23 cellular contexts compared by ENCODE assay signal in the genomic region with DNA sequence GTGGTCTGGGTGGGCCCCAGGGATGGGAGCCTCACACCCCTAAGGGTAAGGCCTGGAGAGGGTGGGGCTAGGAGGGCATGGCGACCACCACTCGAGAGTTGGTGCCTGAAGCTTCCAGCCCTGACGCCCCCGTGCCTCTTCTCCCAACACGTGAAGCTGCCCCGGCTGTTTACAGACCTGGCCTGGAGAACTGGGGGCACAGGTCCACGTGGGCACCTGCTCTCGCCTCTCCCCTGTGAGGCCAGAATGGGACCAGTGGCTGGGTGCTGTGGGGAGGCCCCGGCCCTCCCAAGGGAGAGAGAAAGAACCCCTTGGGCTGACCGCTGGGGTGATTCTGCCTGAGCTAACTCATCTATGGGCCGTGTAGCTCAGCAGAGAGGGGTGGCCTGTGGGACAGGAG. TPM values are rescaled to one million over a fixed set of nuclear protein-coding genes. Genes with fewer than 3 reads are reported as not detected.
DNase-seq lines count a peak whose midpoint lies in the region; ATAC-seq and TF ChIP-seq lines count a peak whose summit lies in the region.
"Had no signal": no experiment of that assay in that cellular context is flagged by ENCODE, and none has a peak within 500 bp of the region (broad histone marks: within the 10 kb centered on the region; RNA-seq: fewer than 3 reads in every experiment).

No MANE protein-coding gene starts in this region.

- H3K9me3 ChIP-seq in BLaER1 (no peaks in the 10 kb centered on the region), Peyer's patch (no peaks in the 10 kb centered on the region)

- H3K27ac ChIP-seq in BLaER1 (no peak overlapping the region; the same call in 1 of the 2 replicates), Peyer's patch (no peak overlapping the region), GM23338 (ENCODE audit: low read depth) (no peak overlapping the region)
- H3K27ac ChIP-seq: C4-2B, KMS-11 had no signal

- H3K27me3 ChIP-seq in BLaER1 (no peaks in the 10 kb centered on the region), Peyer's patch (no peaks in the 10 kb centered on the region), GM23338 (ENCODE audit: insufficient read depth) (no peaks in the 10 kb centered on the region)

- H3K4me1 ChIP-seq in BLaER1 (peaks cover 55% of the 10 kb centered on the region), Peyer's patch (no peaks in the 10 kb centered on the region), GM23338 (ENCODE audit: insufficient read depth) (no peaks in the 10 kb centered on the region)

- CTCF ChIA-PET in activated naive CD4-positive, alpha-beta T cell treated with anti-CD3 and anti-CD28 coated beads for 36 hours (lab: Charles Lee): no interaction called here

- DNase-seq in Peyer's patch (peak in 2 of 3 donors; percentile 34 to 39), endothelial cell (ENCODE audit: low spot score) (peak; percentile 1), posterior vena cava (ENCODE audit: low spot score) (peak; percentile 65), GM23338 (ENCODE audit: low spot score) (no peak), NCI-H2171 treated with DMSO at 0.1 percent for 48 hours (lab: John Stamatoyannopoulos, UW) (no peak)
- no peak for DNase-seq in activated naive CD4-positive, alpha-beta T cell treated with anti-CD3 and anti-CD28 coated beads for 36 hours
- DNase-seq: AML-193, Calu3, HFFc6, IMR-90, NCI-H1092 treated with DMSO at 0.1 percent for 48 hours, NCI-H146, NCI-H2029, NCI-H345, NCI-H524, NCI-H82 had no signal

- no peaks in the 10 kb centered on the region for H4K20me1 ChIP-seq in BLaER1
- no peaks in the 10 kb centered on the region for H4K20me1 ChIP-seq in GM23338 (replicated peaks; ENCODE audit: insufficient read depth)

- H3K27me3 Mint-ChIP-seq in endothelial cell (ENCODE audit: unreplicated experiment): peaks cover 2% of the 10 kb centered on the region
- H3K27me3 Mint-ChIP-seq in activated naive CD4-positive, alpha-beta T cell treated with anti-CD3 and anti-CD28 coated beads for 36 hours (ENCODE audit: low read depth): no peaks in the 10 kb centered on the region
- peaks cover 7% of the 10 kb centered on the region for H3K27me3 Mint-ChIP-seq in GM23338 (ENCODE audit: insufficient read depth, low read depth, poor library complexity)
- H3K27me3 Mint-ChIP-seq: CD8-positive, alpha-beta memory T cell had no signal

- H3K4me3 ChIP-seq in BLaER1 (no peak overlapping the region), Peyer's patch (no peak overlapping the region), GM23338 (no peak overlapping the region)

- no peaks in the 10 kb centered on the region for H3K36me3 ChIP-seq in BLaER1
- H3K36me3 ChIP-seq in Peyer's patch: no peaks in the 10 kb centered on the region
- no peaks in the 10 kb centered on the region for H3K36me3 ChIP-seq in GM23338 (ENCODE audit: insufficient read depth)

- H2AFZ ChIP-seq in GM23338: no peak overlapping the region

- intact Hi-C loops in posterior vena cava (cut with DNase I): loop anchor here in 1 of 2 donors (1.0 kb wide), 1 partner anchor 27 kb away; no protein-coding TSS in a partner anchor
- intact Hi-C loops in activated naive CD4-positive, alpha-beta T cell treated with anti-CD3 and anti-CD28 coated beads for 36 hours (cut with micrococcal nuclease): no loop called here

- no peak for TF ChIP-seq POLR2A in Peyer's patch (IDR thresholded peaks at IDR 0.05)

- H3K9me3 Mint-ChIP-seq in endothelial cell (ENCODE audit: unreplicated experiment) (no peaks in the 10 kb centered on the region), GM23338 (no peaks in the 10 kb centered on the region)
- H3K9me3 Mint-ChIP-seq in activated naive CD4-positive, alpha-beta T cell treated with anti-CD3 and anti-CD28 coated beads for 36 hours: no peaks in the 10 kb centered on the region
- H3K9me3 Mint-ChIP-seq: CD8-positive, alpha-beta memory T cell; HFFc6 had no signal

- peaks cover 3% of the 10 kb centered on the region for H3K36me3 Mint-ChIP-seq in endothelial cell (ENCODE audit: low read depth, unreplicated experiment)
- no peaks in the 10 kb centered on the region for H3K36me3 Mint-ChIP-seq in activated naive CD4-positive, alpha-beta T cell treated with anti-CD3 and anti-CD28 coated beads for 36 hours (ENCODE audit: low read depth)
- no peaks in the 10 kb centered on the region; the same call in 2 of the 3 replicates for H3K36me3 Mint-ChIP-seq in GM23338 (ENCODE audit: low read depth)
- H3K36me3 Mint-ChIP-seq: CD8-positive, alpha-beta memory T cell had no signal

- TF ChIP-seq CTCF in Peyer's patch (IDR thresholded peaks at IDR 0.05) (no peak), endothelial cell (IDR thresholded peaks at IDR 0.05; ENCODE audit: unreplicated experiment) (no peak), GM23338 (conservative IDR thresholded peaks at IDR 0.05; ENCODE audit: low read depth in 2 of 2) (no peak)

- H3F3A ChIP-seq in GM23338 (replicated peaks; ENCODE audit: low read depth): no peaks in the 10 kb centered on the region

- no peak overlapping the region for H3K27ac Mint-ChIP-seq in endothelial cell (ENCODE audit: unreplicated experiment)
- no peak overlapping the region for H3K27ac Mint-ChIP-seq in activated naive CD4-positive, alpha-beta T cell treated with anti-CD3 and anti-CD28 coated beads for 36 hours
- no peak overlapping the region for H3K27ac Mint-ChIP-seq in GM23338
- H3K27ac Mint-ChIP-seq: CD8-positive, alpha-beta memory T cell; HFFc6 had no signal

- H3K4me2 ChIP-seq in BLaER1 (0 out of 2 replicates have a peak overlapping the region, but pooled peaks have one; percentile 68), GM23338 (no peak overlapping the region)
- H3K4me2 ChIP-seq: KMS-11 had no signal

- no peak overlapping the region for H3K9ac ChIP-seq in BLaER1
- H3K9ac ChIP-seq: KMS-11 had no signal

- H3K4me3 Mint-ChIP-seq in endothelial cell (ENCODE audit: unreplicated experiment): no peak overlapping the region
- H3K4me3 Mint-ChIP-seq in activated naive CD4-positive, alpha-beta T cell treated with anti-CD3 and anti-CD28 coated beads for 36 hours: no peak overlapping the region
- H3K4me3 Mint-ChIP-seq in GM23338: no peak overlapping the region
- H3K4me3 Mint-ChIP-seq: CD8-positive, alpha-beta memory T cell; HFFc6 had no signal

- H3K4me1 Mint-ChIP-seq in endothelial cell (ENCODE audit: unreplicated experiment) (no peaks in the 10 kb centered on the region), GM23338 (peaks cover 9% of the 10 kb centered on the region)
- H3K4me1 Mint-ChIP-seq in activated naive CD4-positive, alpha-beta T cell treated with anti-CD3 and anti-CD28 coated beads for 36 hours (ENCODE audit: low read depth): no peaks in the 10 kb centered on the region
- H3K4me1 Mint-ChIP-seq: CD8-positive, alpha-beta memory T cell had no signal

- H3K9me2 ChIP-seq in GM23338 (ENCODE audit: insufficient read depth): no peaks in the 10 kb centered on the region

- ATAC-seq in GM23338 (no peak), HG02884 (IDR thresholded peaks at IDR 0.05; ENCODE audit: unreplicated experiment) (no peak)
- ATAC-seq: Right ventricle myocardium inferior had no signal

- H3K79me2 ChIP-seq in GM23338 (replicated peaks; ENCODE audit: insufficient read depth): no peaks in the 10 kb centered on the region

TF ChIP-seq in GM23338, 12 proteins besides CTCF, POLR2A, EP300 and RAD21:
- TF ChIP-seq ETS1 (IDR thresholded peaks at IDR 0.05): no peak
- TF ChIP-seq ZNF331 (CRISPR knock-in tag; IDR thresholded peaks at IDR 0.05; ENCODE audit: low read depth): no peak
- TF ChIP-seq CREB1 (CRISPR knock-in tag; IDR thresholded peaks at IDR 0.05; ENCODE audit: low read depth): no peak

RNA-seq across cellular contexts. Expression of gene NAT8L, which starts 15.5 kb away (rescaled TPM):
- total RNA-seq in Peyer's patch (under 1 TPM in 1 of 4 donors, not detected in 3; 0.27 TPM), endothelial cell (ENCODE audit: unreplicated experiment) (0.36 TPM), posterior vena cava (under 1 TPM; 0.19 to 0.52 TPM)
- under 1 TPM; 0.21 to 0.32 TPM for total RNA-seq in activated naive CD4-positive, alpha-beta T cell treated with anti-CD3 and anti-CD28 coated beads for 36 hours
- total RNA-seq in GM23338 (2014; rRNA removed; shearing (Covaris generic)): 7.7 and 9.7 TPM in 2 replicates
- polyA plus RNA-seq in GM23338 (2016; fragmentation: Nextera tagmentation; extraction: Ambion mirVana): 1.6 and 1.7 TPM in 2 replicates
- total RNA-seq: IMR-90 had no signal
- polyA plus RNA-seq: AG04450; CD8-positive, alpha-beta memory T cell had no signal

Comparison
In these comparisons a context has a peak if more than half of its experiments do, and no peak if none do; other contexts are left out.
1. DNase-seq: peak in Peyer's patch (2 of 3), endothelial cell (single experiment) and posterior vena cava (single experiment); none in activated naive CD4-positive, alpha-beta T cell treated with anti-CD3 and anti-CD28 coated beads for 36 hours (single experiment), GM23338 (single experiment) and NCI-H2171 treated with DMSO at 0.1 percent for 48 hours (single experiment).